ENCODE assay signal across 1 cellular context in the genomic region with DNA sequence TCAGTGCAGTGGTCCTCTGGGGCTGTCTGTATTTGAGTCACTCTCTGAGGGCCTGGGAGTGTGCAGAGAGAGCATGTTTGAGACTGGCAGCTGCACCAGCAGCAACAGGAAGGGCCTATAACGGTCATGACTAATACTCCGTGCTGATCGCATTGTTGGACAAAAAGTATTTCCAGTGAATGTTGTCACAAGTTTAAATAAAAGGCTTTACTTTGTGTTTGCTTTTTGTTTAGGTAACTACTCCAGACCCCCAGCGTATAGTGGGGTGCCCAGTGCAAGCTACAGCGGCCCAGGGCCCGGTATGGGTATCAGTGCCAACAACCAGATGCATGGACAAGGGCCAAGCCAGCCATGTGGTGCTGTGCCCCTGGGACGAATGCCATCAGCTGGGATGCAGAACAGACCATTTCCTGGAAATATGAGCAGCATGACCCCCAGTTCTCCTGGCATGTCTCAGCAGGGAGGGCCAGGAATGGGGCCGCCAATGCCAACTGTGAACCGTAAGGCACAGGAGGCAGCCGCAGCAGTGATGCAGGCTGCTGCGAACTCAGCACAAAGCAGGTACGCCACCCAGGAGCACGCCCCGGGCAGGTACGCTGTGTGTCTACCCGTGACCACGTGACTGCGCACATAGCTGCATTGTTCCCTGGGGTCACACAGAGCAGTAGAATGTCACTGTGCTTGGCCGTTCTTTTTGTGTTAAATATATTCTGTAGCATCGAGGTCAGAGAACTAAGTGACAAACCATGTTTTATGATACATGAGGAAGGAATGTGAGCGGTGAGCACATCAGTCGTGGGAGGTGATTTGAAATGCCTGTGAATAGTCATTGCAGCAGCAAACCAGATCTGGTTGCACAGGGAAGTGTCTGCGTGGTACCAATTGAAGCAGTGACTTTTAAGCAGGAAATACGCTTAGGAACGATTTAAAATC.
TF ChIP-seq lines count a peak whose summit lies in the region.

No MANE protein-coding gene starts in this region.

TF ChIP-seq in IMR-90, 13 proteins besides CTCF, POLR2A, EP300 and RAD21 (continued from another document):
- peak; percentile 47 for TF ChIP-seq MAFK (IDR thresholded peaks at IDR 0.05; ENCODE audit: low read depth, low read length)
